In the genomic region with DNA sequence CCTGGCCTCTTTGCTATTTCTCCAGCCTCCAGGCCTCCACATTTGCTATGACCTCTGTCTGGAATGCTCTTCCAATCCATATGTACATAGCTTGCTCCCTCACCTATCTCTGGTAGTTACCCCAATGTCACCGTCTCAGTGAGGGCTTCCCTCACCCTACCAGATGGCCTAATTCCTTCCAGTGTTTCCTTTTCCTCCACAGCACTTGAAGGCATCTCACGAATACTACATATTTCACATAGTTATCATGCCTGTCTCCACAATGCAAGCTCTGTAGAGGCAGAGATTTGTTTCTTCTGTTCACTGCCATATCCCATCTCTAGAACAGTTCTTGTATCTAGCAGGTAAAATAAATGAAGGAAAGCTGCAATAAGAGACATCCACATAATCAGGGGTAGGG, we compare ENCODE assay signal across 17 cellular contexts. TPM values are rescaled to one million over a fixed set of nuclear protein-coding genes. Genes with fewer than 3 reads are reported as not detected.
DNase-seq lines count a peak whose midpoint lies in the region; ATAC-seq and TF ChIP-seq lines count a peak whose summit lies in the region.
"Had no signal": no experiment of that assay in that cellular context is flagged by ENCODE, and none has a peak within 500 bp of the region (broad histone marks: within the 10 kb centered on the region; RNA-seq: fewer than 3 reads in every experiment).

No MANE protein-coding gene starts in this region.

- H4K91ac ChIP-seq in mesenchymal stem cell (ENCODE audit: low read length) = no peak overlapping the region

- no peak overlapping the region for H3K4ac ChIP-seq in mesenchymal stem cell (ENCODE audit: low read depth in 1 of 2, low read length in 2 of 2)

- CTCF ChIA-PET in BJ (lab: Yijun Ruan, JAX) = interaction anchor here (0.7 to 1.6 kb wide), 3 partner anchors 11 to 1120 kb away, joined by 3 to 4 read pairs (median 3); no protein-coding TSS in a partner anchor
- CTCF ChIA-PET in HEK293T (lab: Yijun Ruan, JAX) = no interaction called here

- H2BK120ac ChIP-seq in mesenchymal stem cell (ENCODE audit: low read depth, low read length) = no peak overlapping the region

- ATAC-seq in GM18870 (IDR thresholded peaks at IDR 0.05; ENCODE audit: unreplicated experiment) = no peak
- ATAC-seq in GM18873 (IDR thresholded peaks at IDR 0.05; ENCODE audit: low FRiP score, unreplicated experiment) = no peak

- peaks cover 7% of the 10 kb centered on the region for H3K4me1 ChIP-seq in mesenchymal stem cell (ENCODE audit: control insufficient read depth, insufficient read depth, low read depth, low read length)

- peak overlapping the region in 1 of 2 experiments; percentile 60 for H3K18ac ChIP-seq in mesenchymal stem cell (ENCODE audit: low read depth in 1 of 2, low read length in 2 of 2)

- H2AFZ ChIP-seq in mesenchymal stem cell (ENCODE audit: low read depth, low read length) = no peak overlapping the region

- H3K36me3 ChIP-seq in BJ (ENCODE audit: control insufficient read depth, insufficient read depth, low read length) (no peaks in the 10 kb centered on the region), mesenchymal stem cell (ENCODE audit: control insufficient read depth in 1 of 2, insufficient read depth in 2 of 2, low read depth in 1 of 2, low read length in 2 of 2) (no peaks in the 10 kb centered on the region)
- H3K36me3 ChIP-seq: left ventricle myocardium inferior, SJCRH30 had no signal

- H3K9me3 ChIP-seq in mesenchymal stem cell (ENCODE audit: control insufficient read depth, low read length) = no peaks in the 10 kb centered on the region
- H3K9me3 ChIP-seq: left ventricle myocardium inferior, SJCRH30 had no signal

- H3K14ac ChIP-seq in mesenchymal stem cell (ENCODE audit: low read length in 2 of 2) = no peak overlapping the region

- no peak overlapping the region for H3K23ac ChIP-seq in mesenchymal stem cell (ENCODE audit: low read length in 2 of 2)

- no peak for TF ChIP-seq CTCF in BJ (IDR thresholded peaks at IDR 0.05; ENCODE audit: insufficient read depth, low read depth, low read length)

- H3K27me3 ChIP-seq in BJ (ENCODE audit: control insufficient read depth, insufficient read depth, low read length) (peaks cover 1% of the 10 kb centered on the region; the same call in 1 of the 2 replicates), mesenchymal stem cell (ENCODE audit: control insufficient read depth in 1 of 2, insufficient read depth in 1 of 2, low read length in 2 of 2) (no peaks in the 10 kb centered on the region)
- H3K27me3 ChIP-seq: SJCRH30 had no signal

- no peak overlapping the region for H4K8ac ChIP-seq in mesenchymal stem cell (ENCODE audit: low read length)

- no peak overlapping the region for H2BK5ac ChIP-seq in mesenchymal stem cell (ENCODE audit: low read depth, low read length, poor library complexity, severe bottlenecking)

- no peak overlapping the region for H2AK5ac ChIP-seq in mesenchymal stem cell (ENCODE audit: low read length, severe bottlenecking)

- no peaks in the 10 kb centered on the region for H3K79me1 ChIP-seq in mesenchymal stem cell (replicated peaks; ENCODE audit: low read length, poor library complexity, severe bottlenecking)

- H2BK12ac ChIP-seq in mesenchymal stem cell (ENCODE audit: low read length in 2 of 2) = no peak overlapping the region

- H3K27ac ChIP-seq in mesenchymal stem cell (ENCODE audit: low read length, poor library complexity, severe bottlenecking) = peak overlapping the region; percentile 13
- H3K27ac ChIP-seq: left ventricle myocardium inferior, SJCRH30 had no signal

- DNase-seq in BJ (ENCODE audit: low read depth) (peak; percentile 21), HS-27A (ENCODE audit: low read depth) (peak; percentile 42), epidermal melanocyte (ENCODE audit: insufficient read length, low spot score) (peak; percentile 49), mesenchymal stem cell (peak; percentile 62), HEK293T (ENCODE audit: extremely low spot score) (no peak), NCI-H82 treated with DMSO at 0.1 percent for 48 hours (lab: John Stamatoyannopoulos, UW; ENCODE audit: unreplicated experiment) (no peak)
- DNase-seq: activated CD4-positive, alpha-beta T cell treated with anti-CD3 and anti-CD28 coated beads, Interleukin-2, amount 50 U/mL, for 1 hour; DMS53; hypothalamus; left ventricle myocardium inferior; MM.1S; NCI-H187 treated with DMSO at 0.1 percent for 48 hours; NCI-H524; OCI-M1; SJCRH30 had no signal

- POLR2A ChIA-PET in BJ (lab: Charles Lee) (no interaction called here), HEK293T (lab: Yijun Ruan, JAX) (interaction anchor here (1.7 kb wide), 1 partner anchor 21 kb away, joined by 5 read pairs; a partner anchor contains a TSS)

- H3K4me2 ChIP-seq in mesenchymal stem cell (ENCODE audit: low read length, poor library complexity, severe bottlenecking) = no peak overlapping the region

- H3K9ac ChIP-seq in mesenchymal stem cell (ENCODE audit: low read length) = no peak overlapping the region

- no peak overlapping the region for H2BK15ac ChIP-seq in mesenchymal stem cell (ENCODE audit: low read depth, poor library complexity, severe bottlenecking)

- 1% methylated on average over 2 of the region's 2 CpGs for WGBS in mesenchymal stem cell

- no peak overlapping the region for H3K4me3 ChIP-seq in BJ (ENCODE audit: low read depth, low read length)
- no peak overlapping the region for H3K4me3 ChIP-seq in mesenchymal stem cell (ENCODE audit: insufficient read depth in 1 of 2, low read depth in 1 of 2, low read length in 2 of 2)
- H3K4me3 ChIP-seq: left ventricle myocardium inferior, SJCRH30 had no signal

TF ChIP-seq in HEK293T, 16 proteins besides CTCF, POLR2A, EP300 and RAD21:
- no peak for TF ChIP-seq NFRKB (IDR thresholded peaks at IDR 0.05)
- TF ChIP-seq FOXK2 (IDR thresholded peaks at IDR 0.05) = no peak
- TF ChIP-seq BHLHE40 (IDR thresholded peaks at IDR 0.05; ENCODE audit: borderline replicate concordance) = no peak
- TF ChIP-seq FOXA1 (IDR thresholded peaks at IDR 0.05) = no peak
- TF ChIP-seq LEF1 (IDR thresholded peaks at IDR 0.05; ENCODE audit: borderline replicate concordance) = no peak
- TF ChIP-seq, protein P1, sequence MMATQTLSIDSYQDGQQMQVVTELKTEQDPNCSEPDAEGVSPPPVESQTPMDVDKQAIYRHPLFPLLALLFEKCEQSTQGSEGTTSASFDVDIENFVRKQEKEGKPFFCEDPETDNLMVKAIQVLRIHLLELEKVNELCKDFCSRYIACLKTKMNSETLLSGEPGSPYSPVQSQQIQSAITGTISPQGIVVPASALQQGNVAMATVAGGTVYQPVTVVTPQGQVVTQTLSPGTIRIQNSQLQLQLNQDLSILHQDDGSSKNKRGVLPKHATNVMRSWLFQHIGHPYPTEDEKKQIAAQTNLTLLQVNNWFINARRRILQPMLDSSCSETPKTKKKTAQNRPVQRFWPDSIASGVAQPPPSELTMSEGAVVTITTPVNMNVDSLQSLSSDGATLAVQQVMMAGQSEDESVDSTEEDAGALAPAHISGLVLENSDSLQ (IDR thresholded peaks at IDR 0.05) = no peak
- no peak for TF ChIP-seq L3MBTL2 (conservative IDR thresholded peaks at IDR 0.05)
- TF ChIP-seq SP1 (IDR thresholded peaks at IDR 0.05) = no peak
- TF ChIP-seq CTBP1 (IDR thresholded peaks at IDR 0.05; ENCODE audit: borderline replicate concordance) = no peak
- no peak for TF ChIP-seq ZNF384 (IDR thresholded peaks at IDR 0.05)
- no peak for TF ChIP-seq HDGF (IDR thresholded peaks at IDR 0.05; ENCODE audit: borderline replicate concordance)

RNA-seq across cellular contexts. Expression of a gene that starts 21.3 kb away (rescaled TPM):
- 272 and 613 TPM in 2 replicates for polyA plus RNA-seq in BJ (2011; rRNA removed)
- polyA minus RNA-seq in BJ (2011; rRNA and poly(A)+ RNA removed) = 101 and 115 TPM in 2 replicates
- polyA plus RNA-seq in mesenchymal stem cell (2013, experiment 1 of 2) = 898 TPM
- polyA plus RNA-seq in mesenchymal stem cell (2013, experiment 2 of 2) = 923 TPM

RNA-seq across cellular contexts. Expression of a gene that starts 56.8 kb away (rescaled TPM):
- polyA plus RNA-seq in BJ (2011; rRNA removed) = 10.4 and 20.2 TPM in 2 replicates
- 5.8 and 6.0 TPM in 2 replicates for polyA minus RNA-seq in BJ (2011; rRNA and poly(A)+ RNA removed)
- 36.6 TPM for polyA plus RNA-seq in mesenchymal stem cell (2013, experiment 1 of 2)
- 38.0 TPM for polyA plus RNA-seq in mesenchymal stem cell (2013, experiment 2 of 2)

Comparison
In these comparisons a context has a peak if more than half of its experiments do, and no peak if none do; other contexts are left out.
1. DNase-seq: peak in BJ (single experiment), HS-27A (single experiment), epidermal melanocyte (single experiment) and mesenchymal stem cell (single experiment); none in HEK293T (single experiment) and NCI-H82 treated with DMSO at 0.1 percent for 48 hours (single experiment).